Comparison of ENCODE assay signal across 11 cellular contexts in genomic region chr11:9774591-9775392, GRCh38.
A peak's percentile ranks its signal among the peaks of the same experiment; 100 is the strongest.
DNase-seq lines count a peak whose midpoint lies in the region; ATAC-seq, FAIRE-seq and TF ChIP-seq lines count a peak whose summit lies in the region.
"Had no signal": no experiment of that assay in that cellular context is flagged by ENCODE, and none has a peak within 500 bp of the region (broad histone marks: within the 10 kb centered on the region; RNA-seq: fewer than 3 reads in every experiment).

No MANE protein-coding gene starts in this region.

- no peak for TF ChIP-seq POLR2A in endothelial cell of umbilical vein (IDR thresholded peaks at IDR 0.05; ENCODE audit: low read depth, low read length)

- DNase-seq in AG08395 (ENCODE audit: low spot score) (peak; percentile 86), NCI-H226 (peak; percentile 68), endothelial cell of umbilical vein (ENCODE audit: low read depth, low spot score) (peak; percentile 35), mesothelial cell of epicardium (ENCODE audit: low spot score in 2 of 2, unreplicated experiment in 2 of 2) (no peak), SW480 (ENCODE audit: low spot score) (no peak), medulla oblongata (ENCODE audit: extremely low spot score) (no peak), HEK293T (ENCODE audit: extremely low spot score) (no peak)
- DNase-seq: occipital lobe had no signal

- CTCF ChIA-PET in endothelial cell of umbilical vein (lab: Charles Lee): no interaction called here
- CTCF ChIA-PET in HEK293T (lab: Yijun Ruan, JAX): no interaction called here

- H3K27me3 ChIP-seq in endothelial cell of umbilical vein (ENCODE audit: control insufficient read depth in 2 of 2, insufficient read depth in 2 of 2, low read length in 2 of 2): no peaks in the 10 kb centered on the region

- no peak overlapping the region for H3K27ac ChIP-seq in endothelial cell of umbilical vein (ENCODE audit: insufficient read depth, low read depth, low read length)
- H3K27ac ChIP-seq: C4-2B had no signal

- H3K9ac ChIP-seq in endothelial cell of umbilical vein (replicated peaks; ENCODE audit: extremely low read depth, insufficient read depth, low read length): no peak overlapping the region

- H3K79me2 ChIP-seq in endothelial cell of umbilical vein (ENCODE audit: control insufficient read depth, insufficient read depth, low read length): no peaks in the 10 kb centered on the region

- H3K36me3 Mint-ChIP-seq in mesothelial cell of epicardium: peaks cover 20% of the 10 kb centered on the region

- no peak overlapping the region for H3K4me2 ChIP-seq in endothelial cell of umbilical vein (ENCODE audit: insufficient read depth, low read length)

- H2AFZ ChIP-seq in endothelial cell of umbilical vein (ENCODE audit: low read depth, low read length): no peak overlapping the region

- no peaks in the 10 kb centered on the region for H3K27me3 Mint-ChIP-seq in mesothelial cell of epicardium (ENCODE audit: low read depth)

- ATAC-seq in GM18858 (IDR thresholded peaks at IDR 0.05; ENCODE audit: unreplicated experiment): no peak

- peaks cover 0 to under 1% of the 10 kb centered on the region in 2 experiments for H3K36me3 ChIP-seq in endothelial cell of umbilical vein (ENCODE audit: control insufficient read depth in 2 of 2, extremely low read depth in 1 of 2, insufficient read depth in 2 of 2, low read length in 2 of 2)

- no TSS peak for BruUV-seq in endothelial cell of umbilical vein (replicated peaks; lab: Mats Ljungman, UMichigan)

- H3K4me1 Mint-ChIP-seq in mesothelial cell of epicardium: peaks cover 35% of the 10 kb centered on the region

- POLR2A ChIA-PET in endothelial cell of umbilical vein (lab: Charles Lee): no interaction called here
- POLR2A ChIA-PET in HEK293T (lab: Yijun Ruan, JAX): no interaction called here

- no peaks in the 10 kb centered on the region for H3K9me3 ChIP-seq in endothelial cell of umbilical vein (replicated peaks; ENCODE audit: control insufficient read depth, insufficient read depth, low read length)

- dilution Hi-C loops in endothelial cell of umbilical vein (cut with MboI; ENCODE audit: extremely low pct_ligation_motif_present, low sequenced_read_pairs): no loop called here

- H3K4me3 Mint-ChIP-seq in mesothelial cell of epicardium: no peak overlapping the region
- H3K4me3 Mint-ChIP-seq: T-helper 1 cell treated with Interleukin-12 subunit alpha and Interleukin-12 subunit beta and Interleukin-4 antibody, amounts not matched to agents 30 μg/mL and 1 μg/mL, for 36 hours had no signal

- TF ChIP-seq CTCF in endothelial cell of umbilical vein (IDR thresholded peaks at IDR 0.05; ENCODE audit: extremely low read depth in 1 of 2, insufficient read depth in 1 of 2, low read depth in 1 of 2, low read length in 2 of 2) (no peak), mesothelial cell of epicardium (IDR thresholded peaks at IDR 0.05; ENCODE audit: unreplicated experiment) (no peak)

- intact Hi-C loops in endothelial cell of umbilical vein (cut with micrococcal nuclease): loop anchor here (5.0 kb wide), 1 partner anchor 53 kb away; no protein-coding TSS in a partner anchor

- H4K20me1 ChIP-seq in endothelial cell of umbilical vein (replicated peaks; ENCODE audit: control insufficient read depth, extremely low read depth, insufficient read depth, low read length): no peaks in the 10 kb centered on the region

- no peak overlapping the region for H3K4me3 ChIP-seq in endothelial cell of umbilical vein (replicated peaks in 1 of 3; ENCODE audit: insufficient read depth in 1 of 3, low read depth in 1 of 3, low read length in 3 of 3)

- peaks cover 6% of the 10 kb centered on the region for H3K4me1 ChIP-seq in endothelial cell of umbilical vein (ENCODE audit: control insufficient read depth, extremely low read depth, insufficient read depth, low read length)

- FAIRE-seq in endothelial cell of umbilical vein (lab: Jason Lieb, UNC): peak; percentile 31

- no peaks in the 10 kb centered on the region for H3K9me3 Mint-ChIP-seq in mesothelial cell of epicardium
- H3K9me3 Mint-ChIP-seq: T-helper 1 cell treated with Interleukin-12 subunit alpha and Interleukin-12 subunit beta and Interleukin-4 antibody, amounts not matched to agents 30 μg/mL and 1 μg/mL, for 36 hours had no signal

- H3K27ac Mint-ChIP-seq in mesothelial cell of epicardium: peak overlapping the region; percentile 71
- H3K27ac Mint-ChIP-seq: T-helper 1 cell treated with Interleukin-12 subunit alpha and Interleukin-12 subunit beta and Interleukin-4 antibody, amounts not matched to agents 30 μg/mL and 1 μg/mL, for 36 hours had no signal

- H3K9me1 ChIP-seq in endothelial cell of umbilical vein (replicated peaks; ENCODE audit: control insufficient read depth, extremely low read depth, insufficient read depth, low read length): no peaks in the 10 kb centered on the region

TF ChIP-seq in endothelial cell of umbilical vein, 7 proteins besides CTCF, POLR2A, EP300 and RAD21:
- TF ChIP-seq GATA2 (IDR thresholded peaks at IDR 0.05; ENCODE audit: insufficient read depth, insufficient read length, low read depth, low read length) (no peak), MAX (IDR thresholded peaks at IDR 0.05; ENCODE audit: insufficient read depth, insufficient read length) (no peak), FOS (IDR thresholded peaks at IDR 0.05; ENCODE audit: borderline replicate concordance, insufficient read depth, low read length) (no peak), JUN (IDR thresholded peaks at IDR 0.05; ENCODE audit: borderline replicate concordance, insufficient read depth, insufficient read length, low read depth) (no peak)

TF ChIP-seq in HEK293T, 16 proteins besides CTCF, POLR2A, EP300 and RAD21:
- TF ChIP-seq CTBP1 (IDR thresholded peaks at IDR 0.05; ENCODE audit: borderline replicate concordance) (no peak), TARDBP (IDR thresholded peaks at IDR 0.05) (no peak), LEF1 (IDR thresholded peaks at IDR 0.05; ENCODE audit: borderline replicate concordance) (no peak), SUZ12 (IDR thresholded peaks at IDR 0.05) (no peak), FOXA1 (IDR thresholded peaks at IDR 0.05) (no peak), L3MBTL2 (conservative IDR thresholded peaks at IDR 0.05) (no peak), ELF4 (IDR thresholded peaks at IDR 0.05) (no peak), ZNF384 (IDR thresholded peaks at IDR 0.05) (no peak), HDGF (IDR thresholded peaks at IDR 0.05; ENCODE audit: borderline replicate concordance) (no peak), FOXK2 (IDR thresholded peaks at IDR 0.05) (no peak)
- TF ChIP-seq, protein P1, sequence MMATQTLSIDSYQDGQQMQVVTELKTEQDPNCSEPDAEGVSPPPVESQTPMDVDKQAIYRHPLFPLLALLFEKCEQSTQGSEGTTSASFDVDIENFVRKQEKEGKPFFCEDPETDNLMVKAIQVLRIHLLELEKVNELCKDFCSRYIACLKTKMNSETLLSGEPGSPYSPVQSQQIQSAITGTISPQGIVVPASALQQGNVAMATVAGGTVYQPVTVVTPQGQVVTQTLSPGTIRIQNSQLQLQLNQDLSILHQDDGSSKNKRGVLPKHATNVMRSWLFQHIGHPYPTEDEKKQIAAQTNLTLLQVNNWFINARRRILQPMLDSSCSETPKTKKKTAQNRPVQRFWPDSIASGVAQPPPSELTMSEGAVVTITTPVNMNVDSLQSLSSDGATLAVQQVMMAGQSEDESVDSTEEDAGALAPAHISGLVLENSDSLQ (IDR thresholded peaks at IDR 0.05): no peak

Comparison
In these comparisons a context has a peak if more than half of its experiments do, and no peak if none do; other contexts are left out.
1. DNase-seq: peak in AG08395 (single experiment), NCI-H226 (single experiment) and endothelial cell of umbilical vein (single experiment); none in mesothelial cell of epicardium (0 of 2), SW480 (single experiment), medulla oblongata (single experiment) and HEK293T (single experiment).